ENCODE assay signal across 1 cellular context in the genomic region with DNA sequence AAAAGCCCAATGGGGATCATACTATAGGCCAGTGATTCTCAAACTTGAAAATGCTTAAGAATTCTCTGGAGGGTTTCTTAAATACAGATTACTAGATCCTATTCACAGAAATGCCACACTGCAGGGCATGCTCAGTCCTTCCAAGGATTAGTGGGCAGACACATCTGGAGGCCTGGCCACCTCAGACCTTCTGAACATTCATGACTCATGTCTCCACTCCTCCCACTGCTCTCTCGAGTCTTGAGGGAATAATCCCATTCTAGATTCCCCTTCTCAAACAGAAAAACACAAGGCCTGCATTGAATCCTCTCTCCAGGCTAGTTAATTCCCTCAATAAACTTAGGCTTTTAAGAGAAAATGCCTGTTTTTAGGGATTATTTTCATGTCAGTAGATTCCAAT.
TF ChIP-seq lines count a peak whose summit lies in the region.

No MANE protein-coding gene starts in this region.

TF ChIP-seq in HCT116, 20 proteins besides CTCF, POLR2A, EP300 and RAD21:
- no peak for TF ChIP-seq FOSL1 (IDR thresholded peaks at IDR 0.05; ENCODE audit: low read depth)
- no peak for TF ChIP-seq POLR2AphosphoS5 (IDR thresholded peaks at IDR 0.05; ENCODE audit: low read depth, low read length)
- no peak for TF ChIP-seq YY1 (IDR thresholded peaks at IDR 0.05; ENCODE audit: extremely low read depth, insufficient replicate concordance, low read depth, low read length)
- TF ChIP-seq SIN3A (IDR thresholded peaks at IDR 0.05; ENCODE audit: low read depth), result no peak
- no peak for TF ChIP-seq ZFX (IDR thresholded peaks at IDR 0.05)
- no peak for TF ChIP-seq ZNF274 (IDR thresholded peaks at IDR 0.05; ENCODE audit: low read depth, low read length)
- no peak for TF ChIP-seq ELF1 (IDR thresholded peaks at IDR 0.05; ENCODE audit: borderline replicate concordance, low read depth)
- TF ChIP-seq, protein P1, sequence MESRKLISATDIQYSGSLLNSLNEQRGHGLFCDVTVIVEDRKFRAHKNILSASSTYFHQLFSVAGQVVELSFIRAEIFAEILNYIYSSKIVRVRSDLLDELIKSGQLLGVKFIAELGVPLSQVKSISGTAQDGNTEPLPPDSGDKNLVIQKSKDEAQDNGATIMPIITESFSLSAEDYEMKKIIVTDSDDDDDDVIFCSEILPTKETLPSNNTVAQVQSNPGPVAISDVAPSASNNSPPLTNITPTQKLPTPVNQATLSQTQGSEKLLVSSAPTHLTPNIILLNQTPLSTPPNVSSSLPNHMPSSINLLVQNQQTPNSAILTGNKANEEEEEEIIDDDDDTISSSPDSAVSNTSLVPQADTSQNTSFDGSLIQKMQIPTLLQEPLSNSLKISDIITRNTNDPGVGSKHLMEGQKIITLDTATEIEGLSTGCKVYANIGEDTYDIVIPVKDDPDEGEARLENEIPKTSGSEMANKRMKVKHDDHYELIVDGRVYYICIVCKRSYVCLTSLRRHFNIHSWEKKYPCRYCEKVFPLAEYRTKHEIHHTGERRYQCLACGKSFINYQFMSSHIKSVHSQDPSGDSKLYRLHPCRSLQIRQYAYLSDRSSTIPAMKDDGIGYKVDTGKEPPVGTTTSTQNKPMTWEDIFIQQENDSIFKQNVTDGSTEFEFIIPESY (IDR thresholded peaks at IDR 0.05; ENCODE audit: extremely low read depth, insufficient replicate concordance, low read length), result no peak
- TF ChIP-seq, protein P2, sequence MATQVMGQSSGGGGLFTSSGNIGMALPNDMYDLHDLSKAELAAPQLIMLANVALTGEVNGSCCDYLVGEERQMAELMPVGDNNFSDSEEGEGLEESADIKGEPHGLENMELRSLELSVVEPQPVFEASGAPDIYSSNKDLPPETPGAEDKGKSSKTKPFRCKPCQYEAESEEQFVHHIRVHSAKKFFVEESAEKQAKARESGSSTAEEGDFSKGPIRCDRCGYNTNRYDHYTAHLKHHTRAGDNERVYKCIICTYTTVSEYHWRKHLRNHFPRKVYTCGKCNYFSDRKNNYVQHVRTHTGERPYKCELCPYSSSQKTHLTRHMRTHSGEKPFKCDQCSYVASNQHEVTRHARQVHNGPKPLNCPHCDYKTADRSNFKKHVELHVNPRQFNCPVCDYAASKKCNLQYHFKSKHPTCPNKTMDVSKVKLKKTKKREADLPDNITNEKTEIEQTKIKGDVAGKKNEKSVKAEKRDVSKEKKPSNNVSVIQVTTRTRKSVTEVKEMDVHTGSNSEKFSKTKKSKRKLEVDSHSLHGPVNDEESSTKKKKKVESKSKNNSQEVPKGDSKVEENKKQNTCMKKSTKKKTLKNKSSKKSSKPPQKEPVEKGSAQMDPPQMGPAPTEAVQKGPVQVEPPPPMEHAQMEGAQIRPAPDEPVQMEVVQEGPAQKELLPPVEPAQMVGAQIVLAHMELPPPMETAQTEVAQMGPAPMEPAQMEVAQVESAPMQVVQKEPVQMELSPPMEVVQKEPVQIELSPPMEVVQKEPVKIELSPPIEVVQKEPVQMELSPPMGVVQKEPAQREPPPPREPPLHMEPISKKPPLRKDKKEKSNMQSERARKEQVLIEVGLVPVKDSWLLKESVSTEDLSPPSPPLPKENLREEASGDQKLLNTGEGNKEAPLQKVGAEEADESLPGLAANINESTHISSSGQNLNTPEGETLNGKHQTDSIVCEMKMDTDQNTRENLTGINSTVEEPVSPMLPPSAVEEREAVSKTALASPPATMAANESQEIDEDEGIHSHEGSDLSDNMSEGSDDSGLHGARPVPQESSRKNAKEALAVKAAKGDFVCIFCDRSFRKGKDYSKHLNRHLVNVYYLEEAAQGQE (IDR thresholded peaks at IDR 0.05; ENCODE audit: low read depth), result no peak
